In the genomic region with DNA sequence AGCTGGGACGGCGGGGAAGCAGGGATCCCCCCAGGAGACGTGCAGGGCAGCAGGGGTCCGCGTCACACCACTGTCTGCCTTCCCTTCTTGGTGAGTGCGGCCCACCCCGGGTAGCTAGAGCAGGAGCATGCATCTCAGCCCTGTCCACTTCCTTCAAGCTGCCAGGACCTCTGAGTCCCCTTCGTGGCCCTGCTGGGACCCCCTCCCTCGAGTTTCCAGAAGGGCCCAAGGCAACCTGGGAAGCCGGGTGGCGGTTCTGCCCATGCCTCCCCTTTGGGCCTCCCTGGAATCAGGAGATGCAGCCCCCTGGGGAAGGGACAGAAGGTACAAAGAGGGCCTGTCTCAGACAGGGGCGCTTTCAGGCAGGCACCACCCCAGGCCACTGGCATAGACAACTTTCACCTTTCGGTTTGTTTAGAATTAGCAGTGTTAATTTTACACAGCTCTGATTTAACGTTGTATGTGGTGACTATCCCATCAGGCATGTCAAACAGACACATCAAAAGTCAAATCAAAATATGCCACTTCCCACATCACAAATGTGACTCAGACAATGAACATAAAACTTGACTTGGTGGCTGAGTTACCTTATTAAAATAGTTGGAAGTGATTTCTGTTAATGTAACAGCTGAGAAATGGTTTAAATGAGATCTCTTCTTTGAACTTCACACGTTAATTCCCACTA, we compare ENCODE assay signal across 15 cellular contexts.
DNase-seq lines count a peak whose midpoint lies in the region; ATAC-seq and TF ChIP-seq lines count a peak whose summit lies in the region.
"Had no signal": no experiment of that assay in that cellular context is flagged by ENCODE, and none has a peak within 500 bp of the region (broad histone marks: within the 10 kb centered on the region; RNA-seq: fewer than 3 reads in every experiment).

No MANE protein-coding gene starts in this region.

- H3K4me3 Mint-ChIP-seq in progenitor cell of endocrine pancreas (ENCODE audit: low read depth): no peak overlapping the region
- H3K4me3 Mint-ChIP-seq: nephron progenitor cell had no signal

- no peak for TF ChIP-seq CTCF in progenitor cell of endocrine pancreas (IDR thresholded peaks at IDR 0.05; ENCODE audit: unreplicated experiment)

- peak overlapping the region; percentile 85 for H3K27ac Mint-ChIP-seq in progenitor cell of endocrine pancreas
- H3K27ac Mint-ChIP-seq: nephron progenitor cell had no signal

- H3K36me3 Mint-ChIP-seq in progenitor cell of endocrine pancreas (ENCODE audit: insufficient read depth): peaks cover 9% of the 10 kb centered on the region

- peak; percentile 32 for ATAC-seq in esophagus mucosa

- H3K9me3 Mint-ChIP-seq in progenitor cell of endocrine pancreas (ENCODE audit: low read depth): peaks cover 3% of the 10 kb centered on the region

- DNase-seq in activated CD8-positive, alpha-beta memory T cell treated with anti-CD3 and anti-CD28 coated beads, Interleukin-2, amount 50 U/mL, for 48 hours: peak; percentile 50
- DNase-seq in activated CD8-positive, alpha-beta memory T cell treated with anti-CD3 and anti-CD28 coated beads for 24 hours: no peak
- DNase-seq in M059J (ENCODE audit: low read depth): peak; percentile 22
- DNase-seq in progenitor cell of endocrine pancreas (ENCODE audit: low spot score, unreplicated experiment): no peak
- DNase-seq in NCI-H2196 treated with DMSO at 0.1 percent for 48 hours (lab: John Stamatoyannopoulos, UW; ENCODE audit: unreplicated experiment): no peak
- DNase-seq in NCI-H2081 (lab: John Stamatoyannopoulos, UW): no peak
- DNase-seq in NCI-H774 (lab: John Stamatoyannopoulos, UW): no peak
- DNase-seq: activated CD4-positive, CD25-positive, alpha-beta regulatory T cell; activated CD8-positive, alpha-beta memory T cell treated with anti-CD3 and anti-CD28 coated beads, Interleukin-2, amount 50 U/mL, for 4 hours; activated naive CD4-positive, alpha-beta T cell treated with anti-CD3 and anti-CD28 coated beads, Interleukin-2, amount 50 U/mL, for 16 hours; NCI-H1436 treated with DMSO at 0.1 percent for 48 hours; NCI-H446 treated with DMSO at 0.1 percent for 48 hours; nephron progenitor cell; stimulated activated naive CD4-positive, alpha-beta T cell treated with Interleukin-2 at 50 U/mL for 16 hours had no signal

- no peaks in the 10 kb centered on the region for H3K27me3 Mint-ChIP-seq in progenitor cell of endocrine pancreas

- H3K4me1 Mint-ChIP-seq in progenitor cell of endocrine pancreas (ENCODE audit: low read depth): peaks cover 8% of the 10 kb centered on the region

Comparison
In these comparisons a context has a peak if more than half of its experiments do, and no peak if none do; other contexts are left out.
1. DNase-seq: peak in activated CD8-positive, alpha-beta memory T cell treated with anti-CD3 and anti-CD28 coated beads, Interleukin-2, amount 50 U/mL, for 48 hours (single experiment) and M059J (single experiment); none in activated CD8-positive, alpha-beta memory T cell treated with anti-CD3 and anti-CD28 coated beads for 24 hours (single experiment), progenitor cell of endocrine pancreas (single experiment), NCI-H2196 treated with DMSO at 0.1 percent for 48 hours (single experiment), NCI-H2081 (0 of 2) and NCI-H774 (single experiment).